20 cellular contexts compared by ENCODE assay signal in genomic region chr1:39508266-39508665, GRCh38. TPM values are rescaled to one million over a fixed set of nuclear protein-coding genes. Genes with fewer than 3 reads are reported as not detected.
DNase-seq lines count a peak whose midpoint lies in the region; ATAC-seq and TF ChIP-seq lines count a peak whose summit lies in the region.
"Had no signal": no experiment of that assay in that cellular context is flagged by ENCODE, and none has a peak within 500 bp of the region (broad histone marks: within the 10 kb centered on the region; RNA-seq: fewer than 3 reads in every experiment).

No MANE protein-coding gene starts in this region.

- no peak for TF ChIP-seq CTCF in natural killer cell (IDR thresholded peaks at IDR 0.05)
- no peak for TF ChIP-seq CTCF in activated B cell treated with CpG ODN at 0.5 μM for 24 hours (IDR thresholded peaks at IDR 0.05)

- CTCF ChIA-PET in activated B cell treated with CpG ODN at 0.5 μM for 24 hours (lab: Charles Lee): no interaction called here

- H3K4me3 Mint-ChIP-seq in natural killer cell treated with Interleukin-12 subunit alpha and Interleukin-12 subunit beta and Interleukin-15 and Interleukin-18, amount 100 ng/mL, for 72 hours: no peak overlapping the region
- H3K4me3 Mint-ChIP-seq in natural killer cell (no peak overlapping the region), activated B cell treated with CpG ODN at 0.5 μM for 24 hours (no peak overlapping the region)
- no peak overlapping the region for H3K4me3 Mint-ChIP-seq in stimulated activated memory B cell treated with anti-CD40 and anti-IgM and Interleukin-4, amounts not matched to agents 10 μg/mL and 1 μg/mL and 100 μg/mL, for 72 hours
- H3K4me3 Mint-ChIP-seq: CD8-positive, alpha-beta T cell had no signal

- no peaks in the 10 kb centered on the region for H3K9me3 Mint-ChIP-seq in natural killer cell treated with Interleukin-12 subunit alpha and Interleukin-12 subunit beta and Interleukin-15 and Interleukin-18, amount 100 ng/mL, for 72 hours
- H3K9me3 Mint-ChIP-seq in natural killer cell: no peaks in the 10 kb centered on the region
- no peaks in the 10 kb centered on the region for H3K9me3 Mint-ChIP-seq in activated B cell treated with CpG ODN at 0.5 μM for 24 hours
- no peaks in the 10 kb centered on the region for H3K9me3 Mint-ChIP-seq in stimulated activated memory B cell treated with anti-CD40 and anti-IgM and Interleukin-4, amounts not matched to agents 10 μg/mL and 1 μg/mL and 100 μg/mL, for 72 hours
- H3K9me3 Mint-ChIP-seq: CD8-positive, alpha-beta T cell had no signal

- intact Hi-C loops in natural killer cell (cut with micrococcal nuclease) (no loop called here), activated B cell treated with CpG ODN at 0.5 μM for 24 hours (cut with micrococcal nuclease) (no loop called here)

- no peaks in the 10 kb centered on the region for H3K27me3 Mint-ChIP-seq in natural killer cell treated with Interleukin-12 subunit alpha and Interleukin-12 subunit beta and Interleukin-15 and Interleukin-18, amount 100 ng/mL, for 72 hours
- peaks cover 0 to 20% of the 10 kb centered on the region in 2 donors for H3K27me3 Mint-ChIP-seq in natural killer cell (ENCODE audit: low read depth in 2 of 2)
- H3K27me3 Mint-ChIP-seq in activated B cell treated with CpG ODN at 0.5 μM for 24 hours: no peaks in the 10 kb centered on the region
- no peaks in the 10 kb centered on the region for H3K27me3 Mint-ChIP-seq in stimulated activated memory B cell treated with anti-CD40 and anti-IgM and Interleukin-4, amounts not matched to agents 10 μg/mL and 1 μg/mL and 100 μg/mL, for 72 hours

- H3K4me1 Mint-ChIP-seq in natural killer cell treated with Interleukin-12 subunit alpha and Interleukin-12 subunit beta and Interleukin-15 and Interleukin-18, amount 100 ng/mL, for 72 hours (ENCODE audit: low read depth in 2 of 2): peaks cover 11 to 14% of the 10 kb centered on the region in 2 donors
- peaks cover 13 to 19% of the 10 kb centered on the region in 2 donors for H3K4me1 Mint-ChIP-seq in natural killer cell
- H3K4me1 Mint-ChIP-seq in activated B cell treated with CpG ODN at 0.5 μM for 24 hours: peaks cover 16% of the 10 kb centered on the region
- peaks cover 19% of the 10 kb centered on the region for H3K4me1 Mint-ChIP-seq in stimulated activated memory B cell treated with anti-CD40 and anti-IgM and Interleukin-4, amounts not matched to agents 10 μg/mL and 1 μg/mL and 100 μg/mL, for 72 hours

- POLR2A ChIA-PET in activated B cell treated with CpG ODN at 0.5 μM for 24 hours (lab: Charles Lee): interaction anchor here (0.6 kb wide), 1 partner anchor 14 kb away, joined by 5 read pairs; no protein-coding TSS in a partner anchor

- no peak for DNase-seq in natural killer cell treated with Interleukin-12 subunit alpha and Interleukin-12 subunit beta and Interleukin-15 and Interleukin-18, amount 100 ng/mL, for 72 hours (ENCODE audit: low spot score)
- no peak for DNase-seq in natural killer cell
- no peak for DNase-seq in activated B cell treated with CpG ODN at 0.5 μM for 24 hours
- peak; percentile 30 for DNase-seq in islet precursor cell
- DNase-seq in iPS-NIHi7 (ENCODE audit: extremely low spot score): no peak
- DNase-seq in NOMO-1 treated with dmso at 0.1 percent for 144 hours (lab: John Stamatoyannopoulos, UW; ENCODE audit: unreplicated experiment): no peak
- DNase-seq in COLO668 (lab: John Stamatoyannopoulos, UW; ENCODE audit: unreplicated experiment): no peak
- DNase-seq: 8988T; C1 segment of cervical spinal cord; CD8-positive, alpha-beta T cell; DMS 273 treated with DMSO at 0.1 percent for 48 hours; DMS79; GDM1; GOT3; MG63; NCI-H446 treated with DMSO at 0.1 percent for 48 hours; NCI-H526 treated with DMSO at 0.1 percent for 48 hours had no signal

- no peaks in the 10 kb centered on the region for H3K36me3 Mint-ChIP-seq in natural killer cell treated with Interleukin-12 subunit alpha and Interleukin-12 subunit beta and Interleukin-15 and Interleukin-18, amount 100 ng/mL, for 72 hours
- H3K36me3 Mint-ChIP-seq in natural killer cell (no peaks in the 10 kb centered on the region), activated B cell treated with CpG ODN at 0.5 μM for 24 hours (ENCODE audit: low read depth) (no peaks in the 10 kb centered on the region)
- no peaks in the 10 kb centered on the region for H3K36me3 Mint-ChIP-seq in stimulated activated memory B cell treated with anti-CD40 and anti-IgM and Interleukin-4, amounts not matched to agents 10 μg/mL and 1 μg/mL and 100 μg/mL, for 72 hours
- H3K36me3 Mint-ChIP-seq: CD8-positive, alpha-beta T cell had no signal

- no peak for ATAC-seq in natural killer cell treated with Interleukin-12 subunit alpha and Interleukin-12 subunit beta and Interleukin-15 and Interleukin-18, amount 100 ng/mL, for 72 hours
- ATAC-seq in natural killer cell (no peak), activated B cell treated with CpG ODN at 0.5 μM for 24 hours (ENCODE audit: low read depth) (no peak)
- ATAC-seq in stimulated activated memory B cell treated with anti-CD40 and anti-IgM and Interleukin-4, amounts not matched to agents 10 μg/mL and 1 μg/mL and 100 μg/mL, for 72 hours: no peak
- ATAC-seq: CD8-positive, alpha-beta T cell; HCT116; SK-N-SH treated with all-trans-retinoic acid at 6 μM for 48 hours had no signal

- H3K27ac Mint-ChIP-seq in natural killer cell treated with Interleukin-12 subunit alpha and Interleukin-12 subunit beta and Interleukin-15 and Interleukin-18, amount 100 ng/mL, for 72 hours: peak overlapping the region; percentile 73 to 84
- H3K27ac Mint-ChIP-seq in natural killer cell (no peak overlapping the region), activated B cell treated with CpG ODN at 0.5 μM for 24 hours (peak overlapping the region; percentile 30)
- H3K27ac Mint-ChIP-seq in stimulated activated memory B cell treated with anti-CD40 and anti-IgM and Interleukin-4, amounts not matched to agents 10 μg/mL and 1 μg/mL and 100 μg/mL, for 72 hours: peak overlapping the region; percentile 86
- H3K27ac Mint-ChIP-seq: CD8-positive, alpha-beta T cell had no signal

RNA-seq across cellular contexts. Expression of gene BMP8A, which starts 16.8 kb away (rescaled TPM):
- total RNA-seq in natural killer cell treated with Interleukin-12 subunit alpha and Interleukin-12 subunit beta and Interleukin-15 and Interleukin-18, amount 100 ng/mL, for 72 hours: under 1 TPM in 1 of 2 donors, not detected in 1; 0.24 TPM
- total RNA-seq in natural killer cell (1 to 10 TPM in 1 of 3 donors, under 1 TPM in 2; 0.29 to 1.6 (median 0.40) TPM), activated B cell treated with CpG ODN at 0.5 μM for 24 hours (0.20 TPM in 1 of 2 replicates, not detected in the other)

Comparison
In these comparisons a context has a peak if more than half of its experiments do, and no peak if none do; other contexts are left out.
1. H3K27ac Mint-ChIP-seq: peak in natural killer cell treated with Interleukin-12 subunit alpha and Interleukin-12 subunit beta and Interleukin-15 and Interleukin-18, amount 100 ng/mL, for 72 hours (2 of 2), activated B cell treated with CpG ODN at 0.5 μM for 24 hours (single experiment) and stimulated activated memory B cell treated with anti-CD40 and anti-IgM and Interleukin-4, amounts not matched to agents 10 μg/mL and 1 μg/mL and 100 μg/mL, for 72 hours (single experiment); none in natural killer cell (0 of 2).